Comparison of ENCODE assay signal across 23 cellular contexts in the genomic region with DNA sequence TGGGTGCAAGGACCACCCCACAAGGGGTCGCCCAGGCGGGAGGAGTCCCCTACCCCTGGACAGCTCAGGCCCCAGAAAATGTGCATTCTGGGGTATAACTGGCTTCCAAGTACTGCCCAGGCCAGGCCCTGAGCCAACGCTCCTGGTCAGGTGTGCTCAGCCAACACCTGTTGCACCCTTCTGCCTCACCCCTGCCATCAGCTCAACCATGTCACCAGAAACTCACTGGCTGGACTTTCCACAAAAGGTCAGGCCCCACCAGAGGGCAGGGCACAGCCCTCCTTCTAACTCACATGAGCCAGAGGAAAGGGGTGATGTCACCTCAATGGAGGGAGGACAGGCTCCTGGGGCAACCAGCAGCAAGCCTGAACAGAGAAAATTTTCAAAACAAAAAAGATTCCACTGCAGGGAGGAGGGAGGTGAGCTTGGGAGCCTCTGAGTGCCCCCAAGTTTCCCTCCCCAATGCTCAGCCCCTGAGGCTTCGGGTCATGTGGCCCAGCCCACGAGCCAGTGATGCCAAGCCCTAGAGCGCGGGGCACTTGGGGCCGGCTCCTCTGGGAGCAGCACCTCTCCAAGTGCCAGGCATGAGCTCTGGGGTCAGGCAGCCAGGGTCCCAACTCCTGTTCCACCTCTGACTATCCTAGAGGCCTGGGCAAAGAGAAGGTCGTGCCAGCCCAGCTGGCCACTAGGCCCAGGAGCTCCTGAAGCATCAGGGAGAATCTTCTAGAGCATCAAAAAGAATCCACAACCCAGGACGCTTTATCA. TPM values are rescaled to one million over a fixed set of nuclear protein-coding genes. Genes with fewer than 3 reads are reported as not detected.
A peak's percentile ranks its signal among the peaks of the same experiment; 100 is the strongest.
DNase-seq lines count a peak whose midpoint lies in the region; ATAC-seq and TF ChIP-seq lines count a peak whose summit lies in the region.
"Had no signal": no experiment of that assay in that cellular context is flagged by ENCODE, and none has a peak within 500 bp of the region (broad histone marks: within the 10 kb centered on the region; RNA-seq: fewer than 3 reads in every experiment).

No MANE protein-coding gene starts in this region.

- no peaks in the 10 kb centered on the region for H3K9me3 Mint-ChIP-seq in endodermal cell
- no peaks in the 10 kb centered on the region for H3K9me3 Mint-ChIP-seq in nephron
- no peaks in the 10 kb centered on the region for H3K9me3 Mint-ChIP-seq in CD4-positive, alpha-beta T cell
- H3K9me3 Mint-ChIP-seq: activated CD4-positive, alpha-beta memory T cell treated with anti-CD3 and anti-CD28 coated beads, Interleukin-2, amount 10 ng/mL, durations not matched to agents 7 days and 5 days; activated naive CD8-positive, alpha-beta T cell treated with anti-CD3 and anti-CD28 coated beads, Interleukin-2, amount 50 U/mL, for 24 hours; stimulated activated naive B cell treated with anti-CD40 and anti-IgM and Interleukin-4, amounts not matched to agents 10 μg/mL and 1 μg/mL and 100 μg/mL, for 72 hours; T-cell had no signal

- H3K9me2 ChIP-seq in PC-3 (replicated peaks; ENCODE audit: low read length): no peaks in the 10 kb centered on the region

- H3K4me2 ChIP-seq in PC-3 (ENCODE audit: low read length): no peak overlapping the region

- no TSS peak for BruUV-seq in PC-3 (replicated peaks; lab: Mats Ljungman, UMichigan)

- H3K4me3 Mint-ChIP-seq in endodermal cell: no peak overlapping the region
- H3K4me3 Mint-ChIP-seq in nephron: peak overlapping the region; percentile 32 to 75 (median 72)
- H3K4me3 Mint-ChIP-seq in CD4-positive, alpha-beta T cell: no peak overlapping the region
- H3K4me3 Mint-ChIP-seq: activated CD4-positive, alpha-beta memory T cell treated with anti-CD3 and anti-CD28 coated beads, Interleukin-2, amount 10 ng/mL, durations not matched to agents 7 days and 5 days; activated naive CD8-positive, alpha-beta T cell treated with anti-CD3 and anti-CD28 coated beads, Interleukin-2, amount 50 U/mL, for 24 hours; stimulated activated naive B cell treated with anti-CD40 and anti-IgM and Interleukin-4, amounts not matched to agents 10 μg/mL and 1 μg/mL and 100 μg/mL, for 72 hours had no signal

- no peak for ATAC-seq in CD4-positive, alpha-beta T cell (ENCODE audit: poor library complexity)
- ATAC-seq in PC-3: no peak
- ATAC-seq: activated CD4-positive, CD25-positive, alpha-beta regulatory T cell treated with anti-CD3 and anti-CD28 coated beads, Interleukin-2, amount 50 U/mL, for 24 hours; activated naive CD8-positive, alpha-beta T cell treated with anti-CD3 and anti-CD28 coated beads, Interleukin-2, amount 50 U/mL, for 24 hours; naive thymus-derived CD4-positive, alpha-beta T cell; Panc1; stimulated activated naive B cell treated with anti-CD40 and anti-IgM and Interleukin-4, amounts not matched to agents 10 μg/mL and 1 μg/mL and 100 μg/mL, for 72 hours; T-cell had no signal

- H3K79me2 ChIP-seq in PC-3 (ENCODE audit: low read length): no peaks in the 10 kb centered on the region

- peaks cover 16% of the 10 kb centered on the region for H3K4me1 Mint-ChIP-seq in endodermal cell
- no peaks in the 10 kb centered on the region for H3K4me1 Mint-ChIP-seq in nephron
- H3K4me1 Mint-ChIP-seq in CD4-positive, alpha-beta T cell (ENCODE audit: low read depth): no peaks in the 10 kb centered on the region
- H3K4me1 Mint-ChIP-seq: activated naive CD8-positive, alpha-beta T cell treated with anti-CD3 and anti-CD28 coated beads, Interleukin-2, amount 50 U/mL, for 24 hours had no signal

- TF ChIP-seq CTCF in GM13976 (IDR thresholded peaks at IDR 0.05; ENCODE audit: borderline replicate concordance, control extremely low read depth, extremely low read depth, insufficient read depth, missing control alignments) (no peak), endodermal cell (conservative IDR thresholded peaks at IDR 0.05) (no peak), nephron (IDR thresholded peaks at IDR 0.05; ENCODE audit: unreplicated experiment in 3 of 3) (no peak), PC-3 (conservative IDR thresholded peaks at IDR 0.05; ENCODE audit: low read depth, low read length) (no peak)
- TF ChIP-seq CTCF in CD4-positive, alpha-beta T cell (IDR thresholded peaks at IDR 0.05): no peak

- H3K27me3 ChIP-seq in endodermal cell (ENCODE audit: control insufficient read depth, insufficient read depth, low read length, poor library complexity, severe bottlenecking) (no peaks in the 10 kb centered on the region), PC-3 (ENCODE audit: low read length) (peaks cover 40% of the 10 kb centered on the region)
- peaks cover 41% of the 10 kb centered on the region for H3K27me3 ChIP-seq in CD4-positive, alpha-beta T cell (ENCODE audit: control insufficient read depth, insufficient read depth, low read length)

- no peaks in the 10 kb centered on the region for H4K20me1 ChIP-seq in PC-3 (ENCODE audit: low read length)

- no peak overlapping the region for H2AFZ ChIP-seq in PC-3 (ENCODE audit: low read length)

- H3K9ac ChIP-seq in endodermal cell (ENCODE audit: extremely low read depth, low read length, poor library complexity, severe bottlenecking) (no peak overlapping the region), PC-3 (ENCODE audit: low read length) (no peak overlapping the region)

- H3K36me3 ChIP-seq in endodermal cell (ENCODE audit: control insufficient read depth, insufficient read depth, low read length) (no peaks in the 10 kb centered on the region), PC-3 (ENCODE audit: low read depth, low read length) (no peaks in the 10 kb centered on the region)

- intact Hi-C loops in CD4-positive, alpha-beta T cell (cut with DNase I, micrococcal nuclease): no loop called here
- intact Hi-C loops in PC-3 (cut with micrococcal nuclease): no loop called here

- no peaks in the 10 kb centered on the region for H3F3A ChIP-seq in PC-3 (ENCODE audit: low read length, unreplicated experiment)

- in situ Hi-C loops in GM13976 (cut with MboI; ENCODE audit: low sequenced_read_pairs, unreplicated experiment): no loop called here

- H3K4me3 ChIP-seq in endodermal cell (ENCODE audit: low read length) (no peak overlapping the region), PC-3 (ENCODE audit: low read length) (no peak overlapping the region)

- peak; percentile 6 for DNase-seq in AG20443 (ENCODE audit: low spot score)
- peak; percentile 16 for DNase-seq in GM13976 (ENCODE audit: low spot score)
- DNase-seq in endodermal cell: peak; percentile 47
- DNase-seq in CD4-positive, alpha-beta T cell: no peak
- DNase-seq in middle frontal gyrus (ENCODE audit: extremely low spot score, low spot score): no peak
- DNase-seq in PC-3: no peak
- DNase-seq in central memory CD4-positive, alpha-beta T cell: no peak
- DNase-seq: activated CD4-positive, alpha-beta memory T cell treated with anti-CD3 and anti-CD28 coated beads, Interleukin-2, amount 10 ng/mL, durations not matched to agents 7 days and 5 days; activated effector memory CD4-positive, alpha-beta T cell treated with anti-CD3 and anti-CD28 coated beads, Interleukin-2, amount 50 U/mL, for 16 hours; activated naive CD8-positive, alpha-beta T cell treated with anti-CD3 and anti-CD28 coated beads, Interleukin-2, amount 50 U/mL, for 24 hours; CD4-positive, CD25-positive, alpha-beta regulatory T cell; cerebellar nuclear complex; HCEC 1CT; naive thymus-derived CD4-positive, alpha-beta T cell; NCI-H2081 treated with DMSO at 0.1 percent for 48 hours; SIG-M5; stimulated activated CD4-positive, alpha-beta T cell treated with anti-CD3 and anti-CD28 coated beads, Interleukin-4, amount 100 ng/mL, for 1 hour; stimulated activated naive B cell treated with anti-CD40 and anti-IgM and Interleukin-4, amounts not matched to agents 10 μg/mL and 1 μg/mL and 100 μg/mL, for 72 hours; T-cell had no signal

- WGBS in endodermal cell (ENCODE audit: insufficient coverage in 1 of 2, insufficient read length in 1 of 2), 2 experiments: 88 to 89% methylated on average over 5 to 10 of the region's 10 CpGs

- H3K27me3 Mint-ChIP-seq in endodermal cell (ENCODE audit: insufficient read depth) (no peaks in the 10 kb centered on the region), nephron (ENCODE audit: low read depth) (peaks cover 29% of the 10 kb centered on the region)
- H3K27me3 Mint-ChIP-seq in CD4-positive, alpha-beta T cell: peaks cover 59% of the 10 kb centered on the region

- H3K4me1 ChIP-seq in endodermal cell (ENCODE audit: control insufficient read depth, insufficient read depth, low read length): peaks cover 6% of the 10 kb centered on the region
- H3K4me1 ChIP-seq in PC-3 (ENCODE audit: insufficient read depth, low read length): peaks cover 4% of the 10 kb centered on the region; the same call in 1 of the 2 replicates

- H3K9me3 ChIP-seq in endodermal cell (ENCODE audit: control insufficient read depth, low read length) (no peaks in the 10 kb centered on the region), PC-3 (ENCODE audit: low read length) (no peaks in the 10 kb centered on the region)
- H3K9me3 ChIP-seq in CD4-positive, alpha-beta T cell (ENCODE audit: control insufficient read depth, low read length): no peaks in the 10 kb centered on the region

- no peak overlapping the region for H3K27ac Mint-ChIP-seq in endodermal cell
- no peak overlapping the region for H3K27ac Mint-ChIP-seq in nephron
- H3K27ac Mint-ChIP-seq in CD4-positive, alpha-beta T cell: no peak overlapping the region
- H3K27ac Mint-ChIP-seq: activated CD4-positive, alpha-beta memory T cell treated with anti-CD3 and anti-CD28 coated beads, Interleukin-2, amount 10 ng/mL, durations not matched to agents 7 days and 5 days; activated naive CD8-positive, alpha-beta T cell treated with anti-CD3 and anti-CD28 coated beads, Interleukin-2, amount 50 U/mL, for 24 hours; CD4-positive, CD25-positive, alpha-beta regulatory T cell; naive thymus-derived CD4-positive, alpha-beta T cell; stimulated activated naive B cell treated with anti-CD40 and anti-IgM and Interleukin-4, amounts not matched to agents 10 μg/mL and 1 μg/mL and 100 μg/mL, for 72 hours; T-cell had no signal

- POLR2A ChIA-PET in CD4-positive, alpha-beta T cell (lab: Charles Lee): no interaction called here
- POLR2A ChIA-PET in PC-3 (lab: Charles Lee; ENCODE audit: unreplicated experiment): interaction anchor here (0.5 kb wide), 1 partner anchor 93 kb away, joined by 18 read pairs; no protein-coding TSS in a partner anchor

- H3K36me3 Mint-ChIP-seq in endodermal cell (ENCODE audit: low read depth) (no peaks in the 10 kb centered on the region), nephron (ENCODE audit: low read depth) (no peaks in the 10 kb centered on the region)
- H3K36me3 Mint-ChIP-seq in CD4-positive, alpha-beta T cell (ENCODE audit: low read depth): no peaks in the 10 kb centered on the region
- H3K36me3 Mint-ChIP-seq: CD4-positive, CD25-positive, alpha-beta regulatory T cell; stimulated activated naive B cell treated with anti-CD40 and anti-IgM and Interleukin-4, amounts not matched to agents 10 μg/mL and 1 μg/mL and 100 μg/mL, for 72 hours; T-cell had no signal

- H3K27ac ChIP-seq in endodermal cell (ENCODE audit: low read depth, low read length) (no peak overlapping the region), PC-3 (ENCODE audit: low read length) (no peak overlapping the region)
- no peak overlapping the region for H3K27ac ChIP-seq in CD4-positive, alpha-beta T cell (ENCODE audit: low read depth, low read length)
- H3K27ac ChIP-seq: epithelial cell of prostate had no signal

- CTCF ChIA-PET in CD4-positive, alpha-beta T cell (lab: Charles Lee): no interaction called here
- CTCF ChIA-PET in PC-3 (lab: Charles Lee): no interaction called here

RNA-seq across cellular contexts. Expression of a gene that starts 2.2 kb away (rescaled TPM):
- total RNA-seq in endodermal cell (10 to 100 TPM; 13.0 to 14.6 TPM), PC-3 (2014; rRNA removed) (2.0 and 2.6 TPM in 2 replicates)
- polyA plus RNA-seq in endodermal cell (2013, experiment 1 of 2): 7.3 TPM
- polyA plus RNA-seq in endodermal cell (2013, experiment 2 of 2): 5.5 TPM
- total RNA-seq in CD4-positive, alpha-beta T cell: not detected
- total RNA-seq: activated CD4-positive, alpha-beta memory T cell treated with anti-CD3 and anti-CD28 coated beads, Interleukin-2, amount 10 ng/mL, durations not matched to agents 7 days and 5 days; CD4-positive, CD25-positive, alpha-beta regulatory T cell; naive thymus-derived CD4-positive, alpha-beta T cell had no signal
- polyA plus RNA-seq: CD4-positive, CD25-positive, alpha-beta regulatory T cell; naive thymus-derived CD4-positive, alpha-beta T cell had no signal

Comparison
In these comparisons a context has a peak if more than half of its experiments do, and no peak if none do; other contexts are left out.
1. DNase-seq: peak in AG20443 (single experiment), GM13976 (single experiment) and endodermal cell (single experiment); none in CD4-positive, alpha-beta T cell (0 of 10), middle frontal gyrus (single experiment), PC-3 (single experiment) and central memory CD4-positive, alpha-beta T cell (single experiment).
2. H3K4me3 Mint-ChIP-seq: peak in nephron (3 of 3); none in endodermal cell (single experiment) and CD4-positive, alpha-beta T cell (single experiment).